In the genomic region with DNA sequence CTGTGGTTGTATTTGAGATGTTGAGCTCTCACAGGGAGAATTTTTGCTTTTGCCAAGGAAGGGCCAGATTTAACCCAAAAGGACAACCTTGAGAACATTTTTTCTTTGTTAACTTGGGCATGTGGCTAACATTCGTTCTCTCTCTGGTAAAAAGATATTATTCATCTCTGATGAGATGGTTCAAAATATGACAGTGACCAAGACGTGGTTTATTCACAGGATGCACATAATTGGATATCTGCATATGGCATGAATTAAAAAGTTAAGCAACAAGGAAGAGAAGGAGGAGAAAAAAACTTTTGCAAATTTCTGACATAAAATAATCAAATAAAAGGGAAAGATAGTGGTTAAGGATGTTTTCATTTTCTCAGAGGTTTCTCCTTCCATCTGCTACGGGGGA, we compare ENCODE assay signal across 14 cellular contexts. TPM values are rescaled to one million over a fixed set of nuclear protein-coding genes. Genes with fewer than 3 reads are reported as not detected.
DNase-seq lines count a peak whose midpoint lies in the region; ATAC-seq and TF ChIP-seq lines count a peak whose summit lies in the region.
"Had no signal": no experiment of that assay in that cellular context is flagged by ENCODE, and none has a peak within 500 bp of the region (broad histone marks: within the 10 kb centered on the region; RNA-seq: fewer than 3 reads in every experiment).

No MANE protein-coding gene starts in this region.

- H3K4me1 Mint-ChIP-seq in stimulated activated naive CD8-positive, alpha-beta T cell treated with anti-CD3 and anti-CD28 coated beads, Interleukin-15, amount 100 ng/mL, for 72 hours: peaks cover 5% of the 10 kb centered on the region

- no peaks in the 10 kb centered on the region for H3K27me3 ChIP-seq in GM23248 (replicated peaks; ENCODE audit: insufficient read depth)
- H3K27me3 ChIP-seq in adipocyte (replicated peaks; ENCODE audit: control insufficient read depth, insufficient read depth, low read length): no peaks in the 10 kb centered on the region
- no peaks in the 10 kb centered on the region for H3K27me3 ChIP-seq in aorta (ENCODE audit: control insufficient read depth in 1 of 2, insufficient read depth in 2 of 2, low read length in 1 of 2)

- peaks cover 96% of the 10 kb centered on the region for H3F3A ChIP-seq in GM23248 (ENCODE audit: insufficient read depth)

- H3K4me1 ChIP-seq in GM23248 (ENCODE audit: insufficient read depth) (peaks cover 90% of the 10 kb centered on the region), adipocyte (ENCODE audit: control insufficient read depth, insufficient read depth, low read length) (peaks cover 51% of the 10 kb centered on the region), aorta (ENCODE audit: control insufficient read depth in 1 of 2, insufficient read depth in 2 of 2, low read length in 2 of 2) (peaks cover 0 to 3% of the 10 kb centered on the region in 2 donors)

- H3K4me2 ChIP-seq in GM23248 (ENCODE audit: unreplicated experiment): peak overlapping the region; percentile 81

- H3K9me3 ChIP-seq in GM23248 (ENCODE audit: low read depth): no peaks in the 10 kb centered on the region
- no peaks in the 10 kb centered on the region for H3K9me3 ChIP-seq in adipocyte (ENCODE audit: control insufficient read depth, low read length)
- H3K9me3 ChIP-seq in aorta (ENCODE audit: control insufficient read depth, low read length): no peaks in the 10 kb centered on the region

- H3K27ac ChIP-seq in GM23248: peak overlapping the region; percentile 99
- no peak overlapping the region for H3K27ac ChIP-seq in aorta (ENCODE audit: low read depth in 1 of 2, low read length in 2 of 2)
- H3K27ac ChIP-seq: C4-2B had no signal

- in situ Hi-C loops in GM23248 (cut with MboI): loop anchor here (10.0 kb wide), 1 partner anchor 145 kb away; a partner anchor contains a TSS

- H3K9ac ChIP-seq in GM23248 (peak overlapping the region; percentile 81), adipocyte (ENCODE audit: low read length) (peak overlapping the region; percentile 18)

- H2AFZ ChIP-seq in GM23248: no peak overlapping the region

- DNase-seq in GM23248 (peak; percentile 60), adipocyte (ENCODE audit: low read depth) (no peak), fibroblast of mammary gland (ENCODE audit: low read depth) (peak; percentile 86), germinal center (ENCODE audit: low spot score) (no peak), aorta (no peak)
- DNase-seq in stimulated activated naive CD8-positive, alpha-beta T cell treated with anti-CD3 and anti-CD28 coated beads, Interleukin-15, amount 100 ng/mL, for 72 hours: no peak
- DNase-seq: NCI-H1417, NCI-H2029 treated with DMSO at 0.1 percent for 48 hours, NCI-H510A treated with DMSO at 0.1 percent for 48 hours, SIG-M5, SW 1271 had no signal

- H3K4me3 ChIP-seq in GM23248: no peak overlapping the region
- no peak overlapping the region for H3K4me3 ChIP-seq in adipocyte (ENCODE audit: low read length)
- no peak overlapping the region for H3K4me3 ChIP-seq in fibroblast of mammary gland (ENCODE audit: control insufficient read depth, low read depth, low read length)
- H3K4me3 ChIP-seq in aorta (ENCODE audit: low read length in 2 of 2): no peak overlapping the region

- no peak for ATAC-seq in stimulated activated naive CD8-positive, alpha-beta T cell treated with anti-CD3 and anti-CD28 coated beads, Interleukin-15, amount 100 ng/mL, for 72 hours
- ATAC-seq in HG03571 (IDR thresholded peaks at IDR 0.05; ENCODE audit: unreplicated experiment): no peak
- no peak for ATAC-seq in aorta (ENCODE audit: low FRiP score)

- H3K9me3 Mint-ChIP-seq in stimulated activated naive CD8-positive, alpha-beta T cell treated with anti-CD3 and anti-CD28 coated beads, Interleukin-15, amount 100 ng/mL, for 72 hours: no peaks in the 10 kb centered on the region
- H3K9me3 Mint-ChIP-seq: IgD-negative memory B cell had no signal

- H4K20me1 ChIP-seq in GM23248 (ENCODE audit: insufficient read depth): no peaks in the 10 kb centered on the region

- H3K4me3 Mint-ChIP-seq in stimulated activated naive CD8-positive, alpha-beta T cell treated with anti-CD3 and anti-CD28 coated beads, Interleukin-15, amount 100 ng/mL, for 72 hours: no peak overlapping the region

- no peaks in the 10 kb centered on the region for H3K9me2 ChIP-seq in GM23248 (ENCODE audit: insufficient read depth)

- H3K36me3 ChIP-seq in GM23248 (ENCODE audit: low read depth) (peaks cover 25% of the 10 kb centered on the region), adipocyte (ENCODE audit: control insufficient read depth, insufficient read depth, low read length, severe bottlenecking) (peaks cover 27% of the 10 kb centered on the region), aorta (ENCODE audit: control insufficient read depth in 1 of 2, insufficient read depth in 2 of 2, low read length in 1 of 2) (no peaks in the 10 kb centered on the region)

- intact Hi-C loops in aorta (cut with DNase I): no loop called here

- WGBS in GM23248 (ENCODE audit: low coverage in 1 of 2, low lambda C conversion rate in 2 of 2, missing lambda C conversion rate in 2 of 2), 2 experiments: 0 to 1% methylated on average over 3 of the region's 3 CpGs
- 77 to 78% methylated on average over 3 of the region's 3 CpGs for WGBS in aorta, 2 donors

- no peak for TF ChIP-seq CTCF in fibroblast of mammary gland (conservative IDR thresholded peaks at IDR 0.05; ENCODE audit: control insufficient read depth, insufficient read depth, low read depth, low read length)

- H3K27me3 Mint-ChIP-seq in stimulated activated naive CD8-positive, alpha-beta T cell treated with anti-CD3 and anti-CD28 coated beads, Interleukin-15, amount 100 ng/mL, for 72 hours: peaks cover 46% of the 10 kb centered on the region
- H3K27me3 Mint-ChIP-seq: IgD-negative memory B cell had no signal

- H3K79me2 ChIP-seq in GM23248 (ENCODE audit: insufficient read depth): peaks cover 59% of the 10 kb centered on the region

- no peak overlapping the region for H3K27ac Mint-ChIP-seq in stimulated activated naive CD8-positive, alpha-beta T cell treated with anti-CD3 and anti-CD28 coated beads, Interleukin-15, amount 100 ng/mL, for 72 hours

RNA-seq across cellular contexts. Expression of a gene that starts 43.1 kb away (rescaled TPM):
- total RNA-seq in GM23248 (2014; rRNA removed; shearing (Covaris generic)): 45.5 and 51.4 TPM in 2 replicates
- polyA plus RNA-seq in GM23248 (2016; fragmentation: Nextera tagmentation; extraction: Ambion mirVana): 70.7 and 74.2 TPM in 2 replicates
- 10 to 100 TPM; 19.9 to 29.6 TPM for total RNA-seq in aorta
- 1 to 10 TPM; 7.0 to 9.1 TPM for polyA plus RNA-seq in aorta

Comparison
In these comparisons a context has a peak if more than half of its experiments do, and no peak if none do; other contexts are left out.
1. DNase-seq: peak in GM23248 (single experiment) and fibroblast of mammary gland (single experiment); none in adipocyte (single experiment), stimulated activated naive CD8-positive, alpha-beta T cell treated with anti-CD3 and anti-CD28 coated beads, Interleukin-15, amount 100 ng/mL, for 72 hours (0 of 2), germinal center (single experiment) and aorta (0 of 2).